In the genomic region with DNA sequence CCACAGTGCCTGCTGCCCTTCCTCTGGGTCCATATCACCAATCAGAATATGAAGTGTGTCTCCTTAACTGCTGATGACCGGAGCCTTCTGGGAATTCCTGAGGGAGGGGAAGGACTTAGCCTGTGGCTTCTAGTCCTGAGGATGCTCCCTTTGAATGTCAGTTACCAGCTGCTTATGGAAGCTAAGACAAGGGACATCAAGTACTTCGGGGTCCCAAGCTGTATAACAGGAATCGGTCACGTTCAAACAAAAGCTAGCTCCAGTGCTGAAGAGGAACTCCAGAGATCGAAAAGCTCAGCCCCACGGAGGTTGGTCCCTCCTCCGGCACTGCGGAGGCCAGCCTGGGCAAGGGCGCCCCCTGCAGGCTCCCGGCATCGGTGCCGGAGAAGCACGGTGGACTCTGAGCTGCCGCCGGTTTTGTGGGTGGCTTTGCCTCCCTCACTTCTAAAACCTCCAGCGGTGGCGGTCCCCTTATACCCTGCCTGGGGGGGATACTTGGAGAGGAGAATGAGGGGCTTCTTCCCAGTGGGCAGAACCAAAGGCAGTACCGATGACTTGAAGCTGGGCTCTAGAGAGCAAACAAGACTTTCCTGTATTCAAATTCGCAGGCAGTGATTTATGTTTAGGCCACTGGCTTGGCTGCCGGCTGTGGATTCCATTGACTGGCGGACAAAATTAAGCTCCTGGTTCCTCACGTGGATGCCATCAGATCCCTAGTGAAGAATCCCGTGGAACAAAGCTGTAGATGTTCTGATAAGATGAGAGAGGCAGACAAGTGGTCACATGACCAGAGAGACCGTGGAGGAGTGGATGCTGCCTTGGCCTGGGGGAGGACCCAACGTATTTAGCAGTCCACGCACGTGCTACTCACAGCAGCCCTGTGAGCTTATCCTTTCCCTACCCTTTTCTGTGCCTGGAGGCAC, we compare ENCODE assay signal across 1 cellular context.
TF ChIP-seq lines count a peak whose summit lies in the region.

No MANE protein-coding gene starts in this region.

TF ChIP-seq in K562, 482 proteins besides CTCF, POLR2A, EP300 and RAD21 (continued from another document and continues in another):
- TF ChIP-seq, protein P1, sequence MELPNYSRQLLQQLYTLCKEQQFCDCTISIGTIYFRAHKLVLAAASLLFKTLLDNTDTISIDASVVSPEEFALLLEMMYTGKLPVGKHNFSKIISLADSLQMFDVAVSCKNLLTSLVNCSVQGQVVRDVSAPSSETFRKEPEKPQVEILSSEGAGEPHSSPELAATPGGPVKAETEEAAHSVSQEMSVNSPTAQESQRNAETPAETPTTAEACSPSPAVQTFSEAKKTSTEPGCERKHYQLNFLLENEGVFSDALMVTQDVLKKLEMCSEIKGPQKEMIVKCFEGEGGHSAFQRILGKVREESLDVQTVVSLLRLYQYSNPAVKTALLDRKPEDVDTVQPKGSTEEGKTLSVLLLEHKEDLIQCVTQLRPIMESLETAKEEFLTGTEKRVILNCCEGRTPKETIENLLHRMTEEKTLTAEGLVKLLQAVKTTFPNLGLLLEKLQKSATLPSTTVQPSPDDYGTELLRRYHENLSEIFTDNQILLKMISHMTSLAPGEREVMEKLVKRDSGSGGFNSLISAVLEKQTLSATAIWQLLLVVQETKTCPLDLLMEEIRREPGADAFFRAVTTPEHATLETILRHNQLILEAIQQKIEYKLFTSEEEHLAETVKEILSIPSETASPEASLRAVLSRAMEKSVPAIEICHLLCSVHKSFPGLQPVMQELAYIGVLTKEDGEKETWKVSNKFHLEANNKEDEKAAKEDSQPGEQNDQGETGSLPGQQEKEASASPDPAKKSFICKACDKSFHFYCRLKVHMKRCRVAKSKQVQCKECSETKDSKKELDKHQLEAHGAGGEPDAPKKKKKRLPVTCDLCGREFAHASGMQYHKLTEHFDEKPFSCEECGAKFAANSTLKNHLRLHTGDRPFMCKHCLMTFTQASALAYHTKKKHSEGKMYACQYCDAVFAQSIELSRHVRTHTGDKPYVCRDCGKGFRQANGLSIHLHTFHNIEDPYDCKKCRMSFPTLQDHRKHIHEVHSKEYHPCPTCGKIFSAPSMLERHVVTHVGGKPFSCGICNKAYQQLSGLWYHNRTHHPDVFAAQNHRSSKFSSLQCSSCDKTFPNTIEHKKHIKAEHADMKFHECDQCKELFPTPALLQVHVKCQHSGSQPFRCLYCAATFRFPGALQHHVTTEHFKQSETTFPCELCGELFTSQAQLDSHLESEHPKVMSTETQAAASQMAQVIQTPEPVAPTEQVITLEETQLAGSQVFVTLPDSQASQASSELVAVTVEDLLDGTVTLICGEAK (IDR thresholded peaks at IDR 0.05): no peak; the same call in 1 of the 2 replicates
- TF ChIP-seq, protein P1 (CRISPR knock-in tag; IDR thresholded peaks at IDR 0.05): no peak
- no peak for TF ChIP-seq MXI1 (IDR thresholded peaks at IDR 0.05; ENCODE audit: low read depth, low read length)
- TF ChIP-seq ZBTB2 (IDR thresholded peaks at IDR 0.05): no peak
- no peak for TF ChIP-seq FOXP1 (CRISPR knock-in tag; IDR thresholded peaks at IDR 0.05)
- no peak for TF ChIP-seq FIP1L1 (IDR thresholded peaks at IDR 0.05; ENCODE audit: low read depth, low read length, poor library complexity, severe bottlenecking)
- TF ChIP-seq SOX6 (IDR thresholded peaks at IDR 0.05): peak; percentile 22; the same call in 1 of the 2 replicates
- TF ChIP-seq ZNF277 (CRISPR knock-in tag; IDR thresholded peaks at IDR 0.05; ENCODE audit: borderline replicate concordance): no peak
- TF ChIP-seq PREB (CRISPR knock-in tag; IDR thresholded peaks at IDR 0.05): no peak
- no peak for TF ChIP-seq HNRNPL (IDR thresholded peaks at IDR 0.05; ENCODE audit: low read depth, low read length)
- no peak for TF ChIP-seq NR3C1 (CRISPR knock-in tag; IDR thresholded peaks at IDR 0.05)
- TF ChIP-seq, protein P2, sequence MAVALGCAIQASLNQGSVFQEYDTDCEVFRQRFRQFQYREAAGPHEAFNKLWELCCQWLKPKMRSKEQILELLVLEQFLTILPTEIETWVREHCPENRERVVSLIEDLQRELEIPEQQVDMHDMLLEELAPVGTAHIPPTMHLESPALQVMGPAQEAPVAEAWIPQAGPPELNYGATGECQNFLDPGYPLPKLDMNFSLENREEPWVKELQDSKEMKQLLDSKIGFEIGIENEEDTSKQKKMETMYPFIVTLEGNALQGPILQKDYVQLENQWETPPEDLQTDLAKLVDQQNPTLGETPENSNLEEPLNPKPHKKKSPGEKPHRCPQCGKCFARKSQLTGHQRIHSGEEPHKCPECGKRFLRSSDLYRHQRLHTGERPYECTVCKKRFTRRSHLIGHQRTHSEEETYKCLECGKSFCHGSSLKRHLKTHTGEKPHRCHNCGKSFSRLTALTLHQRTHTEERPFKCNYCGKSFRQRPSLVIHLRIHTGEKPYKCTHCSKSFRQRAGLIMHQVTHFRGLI (CRISPR knock-in tag; IDR thresholded peaks at IDR 0.05): no peak
- TF ChIP-seq FOXA1 (IDR thresholded peaks at IDR 0.05; ENCODE audit: borderline replicate concordance): no peak
- no peak for TF ChIP-seq RFX1 (IDR thresholded peaks at IDR 0.05)
- TF ChIP-seq RBM14 (IDR thresholded peaks at IDR 0.05; ENCODE audit: borderline replicate concordance, insufficient read depth, low read depth, low read length): no peak
- TF ChIP-seq NCOA1 (IDR thresholded peaks at IDR 0.05; ENCODE audit: low read depth): no peak
- TF ChIP-seq PTTG1 (tag; IDR thresholded peaks at IDR 0.05; ENCODE audit: low read depth): no peak
- no peak for TF ChIP-seq ZNF592 (IDR thresholded peaks at IDR 0.05)
- no peak for TF ChIP-seq PPARD (CRISPR knock-in tag; IDR thresholded peaks at IDR 0.05)
- no peak for TF ChIP-seq MECOM (CRISPR knock-in tag; IDR thresholded peaks at IDR 0.05)
- TF ChIP-seq POLR3A (IDR thresholded peaks at IDR 0.05; ENCODE audit: borderline replicate concordance, extremely low read depth, insufficient read depth, insufficient read length): no peak
- TF ChIP-seq GTF2F1 (IDR thresholded peaks at IDR 0.05; ENCODE audit: low read depth, low read length): no peak
- no peak for TF ChIP-seq PHB2 (IDR thresholded peaks at IDR 0.05; ENCODE audit: low read depth)
- TF ChIP-seq NEUROD1 (IDR thresholded peaks at IDR 0.05; ENCODE audit: borderline replicate concordance, low read depth, low read length, partially characterized antibody): no peak
- 0 out of 2 replicates have a peak, but pooled peaks have one; percentile 47 for TF ChIP-seq KLF16 (IDR thresholded peaks at IDR 0.05)
- no peak for TF ChIP-seq SNIP1 (IDR thresholded peaks at IDR 0.05; ENCODE audit: low read depth)
- TF ChIP-seq, protein P3, sequence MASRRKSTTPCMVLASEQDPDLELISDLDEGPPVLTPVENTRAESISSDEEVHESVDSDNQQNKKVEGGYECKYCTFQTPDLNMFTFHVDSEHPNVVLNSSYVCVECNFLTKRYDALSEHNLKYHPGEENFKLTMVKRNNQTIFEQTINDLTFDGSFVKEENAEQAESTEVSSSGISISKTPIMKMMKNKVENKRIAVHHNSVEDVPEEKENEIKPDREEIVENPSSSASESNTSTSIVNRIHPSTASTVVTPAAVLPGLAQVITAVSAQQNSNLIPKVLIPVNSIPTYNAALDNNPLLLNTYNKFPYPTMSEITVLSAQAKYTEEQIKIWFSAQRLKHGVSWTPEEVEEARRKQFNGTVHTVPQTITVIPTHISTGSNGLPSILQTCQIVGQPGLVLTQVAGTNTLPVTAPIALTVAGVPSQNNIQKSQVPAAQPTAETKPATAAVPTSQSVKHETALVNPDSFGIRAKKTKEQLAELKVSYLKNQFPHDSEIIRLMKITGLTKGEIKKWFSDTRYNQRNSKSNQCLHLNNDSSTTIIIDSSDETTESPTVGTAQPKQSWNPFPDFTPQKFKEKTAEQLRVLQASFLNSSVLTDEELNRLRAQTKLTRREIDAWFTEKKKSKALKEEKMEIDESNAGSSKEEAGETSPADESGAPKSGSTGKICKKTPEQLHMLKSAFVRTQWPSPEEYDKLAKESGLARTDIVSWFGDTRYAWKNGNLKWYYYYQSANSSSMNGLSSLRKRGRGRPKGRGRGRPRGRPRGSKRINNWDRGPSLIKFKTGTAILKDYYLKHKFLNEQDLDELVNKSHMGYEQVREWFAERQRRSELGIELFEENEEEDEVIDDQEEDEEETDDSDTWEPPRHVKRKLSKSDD (conservative IDR thresholded peaks at IDR 0.05; ENCODE audit: low read length): no peak
- TF ChIP-seq KHSRP (IDR thresholded peaks at IDR 0.05): no peak
- no peak for TF ChIP-seq L3MBTL2 (IDR thresholded peaks at IDR 0.05)
- TF ChIP-seq TEAD1 (CRISPR knock-in tag; IDR thresholded peaks at IDR 0.05): peak; percentile 89 to 96
- TF ChIP-seq HOXB6 (CRISPR knock-in tag; IDR thresholded peaks at IDR 0.05; ENCODE audit: borderline replicate concordance): no peak
- no peak for TF ChIP-seq ZNF184 (CRISPR knock-in tag; IDR thresholded peaks at IDR 0.05)
